1 cellular context compared by ENCODE assay signal in genomic region chr3:38579146-38579545, GRCh38.
TF ChIP-seq lines count a peak whose summit lies in the region.

No MANE protein-coding gene starts in this region.

TF ChIP-seq in HepG2, 621 proteins besides CTCF, POLR2A, EP300 and RAD21:
- TF ChIP-seq, protein P1, sequence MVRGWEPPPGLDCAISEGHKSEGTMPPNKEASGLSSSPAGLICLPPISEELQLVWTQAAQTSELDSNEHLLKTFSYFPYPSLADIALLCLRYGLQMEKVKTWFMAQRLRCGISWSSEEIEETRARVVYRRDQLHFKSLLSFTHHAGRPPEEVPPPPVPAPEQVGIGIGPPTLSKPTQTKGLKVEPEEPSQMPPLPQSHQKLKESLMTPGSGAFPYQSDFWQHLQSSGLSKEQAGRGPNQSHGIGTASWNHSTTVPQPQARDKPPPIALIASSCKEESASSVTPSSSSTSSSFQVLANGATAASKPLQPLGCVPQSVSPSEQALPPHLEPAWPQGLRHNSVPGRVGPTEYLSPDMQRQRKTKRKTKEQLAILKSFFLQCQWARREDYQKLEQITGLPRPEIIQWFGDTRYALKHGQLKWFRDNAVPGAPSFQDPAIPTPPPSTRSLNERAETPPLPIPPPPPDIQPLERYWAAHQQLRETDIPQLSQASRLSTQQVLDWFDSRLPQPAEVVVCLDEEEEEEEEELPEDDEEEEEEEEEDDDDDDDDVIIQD (CRISPR knock-in tag; IDR thresholded peaks at IDR 0.05; ENCODE audit: low read depth): no peak
- TF ChIP-seq, protein P2, sequence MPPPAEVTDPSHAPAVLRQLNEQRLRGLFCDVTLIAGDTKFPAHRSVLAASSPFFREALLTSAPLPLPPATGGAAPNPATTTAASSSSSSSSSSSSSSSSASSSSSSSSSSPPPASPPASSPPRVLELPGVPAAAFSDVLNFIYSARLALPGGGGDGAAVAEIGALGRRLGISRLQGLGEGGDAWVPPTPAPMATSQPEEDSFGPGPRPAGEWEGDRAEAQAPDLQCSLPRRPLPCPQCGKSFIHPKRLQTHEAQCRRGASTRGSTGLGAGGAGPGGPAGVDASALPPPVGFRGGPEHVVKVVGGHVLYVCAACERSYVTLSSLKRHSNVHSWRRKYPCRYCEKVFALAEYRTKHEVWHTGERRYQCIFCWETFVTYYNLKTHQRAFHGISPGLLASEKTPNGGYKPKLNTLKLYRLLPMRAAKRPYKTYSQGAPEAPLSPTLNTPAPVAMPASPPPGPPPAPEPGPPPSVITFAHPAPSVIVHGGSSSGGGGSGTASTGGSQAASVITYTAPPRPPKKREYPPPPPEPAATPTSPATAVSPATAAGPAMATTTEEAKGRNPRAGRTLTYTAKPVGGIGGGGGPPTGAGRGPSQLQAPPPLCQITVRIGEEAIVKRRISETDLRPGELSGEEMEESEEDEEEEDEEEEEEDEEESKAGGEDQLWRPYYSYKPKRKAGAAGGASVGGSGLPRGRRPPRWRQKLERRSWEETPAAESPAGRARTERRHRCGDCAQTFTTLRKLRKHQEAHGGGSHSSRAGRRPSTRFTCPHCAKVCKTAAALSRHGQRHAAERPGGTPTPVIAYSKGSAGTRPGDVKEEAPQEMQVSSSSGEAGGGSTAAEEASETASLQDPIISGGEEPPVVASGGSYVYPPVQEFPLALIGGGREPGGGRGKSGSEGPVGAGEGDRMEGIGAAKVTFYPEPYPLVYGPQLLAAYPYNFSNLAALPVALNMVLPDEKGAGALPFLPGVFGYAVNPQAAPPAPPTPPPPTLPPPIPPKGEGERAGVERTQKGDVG (CRISPR knock-in tag; IDR thresholded peaks at IDR 0.05; ENCODE audit: borderline replicate concordance): no peak
- TF ChIP-seq ZNF274 (CRISPR knock-in tag; IDR thresholded peaks at IDR 0.05): no peak
- TF ChIP-seq, protein P3, sequence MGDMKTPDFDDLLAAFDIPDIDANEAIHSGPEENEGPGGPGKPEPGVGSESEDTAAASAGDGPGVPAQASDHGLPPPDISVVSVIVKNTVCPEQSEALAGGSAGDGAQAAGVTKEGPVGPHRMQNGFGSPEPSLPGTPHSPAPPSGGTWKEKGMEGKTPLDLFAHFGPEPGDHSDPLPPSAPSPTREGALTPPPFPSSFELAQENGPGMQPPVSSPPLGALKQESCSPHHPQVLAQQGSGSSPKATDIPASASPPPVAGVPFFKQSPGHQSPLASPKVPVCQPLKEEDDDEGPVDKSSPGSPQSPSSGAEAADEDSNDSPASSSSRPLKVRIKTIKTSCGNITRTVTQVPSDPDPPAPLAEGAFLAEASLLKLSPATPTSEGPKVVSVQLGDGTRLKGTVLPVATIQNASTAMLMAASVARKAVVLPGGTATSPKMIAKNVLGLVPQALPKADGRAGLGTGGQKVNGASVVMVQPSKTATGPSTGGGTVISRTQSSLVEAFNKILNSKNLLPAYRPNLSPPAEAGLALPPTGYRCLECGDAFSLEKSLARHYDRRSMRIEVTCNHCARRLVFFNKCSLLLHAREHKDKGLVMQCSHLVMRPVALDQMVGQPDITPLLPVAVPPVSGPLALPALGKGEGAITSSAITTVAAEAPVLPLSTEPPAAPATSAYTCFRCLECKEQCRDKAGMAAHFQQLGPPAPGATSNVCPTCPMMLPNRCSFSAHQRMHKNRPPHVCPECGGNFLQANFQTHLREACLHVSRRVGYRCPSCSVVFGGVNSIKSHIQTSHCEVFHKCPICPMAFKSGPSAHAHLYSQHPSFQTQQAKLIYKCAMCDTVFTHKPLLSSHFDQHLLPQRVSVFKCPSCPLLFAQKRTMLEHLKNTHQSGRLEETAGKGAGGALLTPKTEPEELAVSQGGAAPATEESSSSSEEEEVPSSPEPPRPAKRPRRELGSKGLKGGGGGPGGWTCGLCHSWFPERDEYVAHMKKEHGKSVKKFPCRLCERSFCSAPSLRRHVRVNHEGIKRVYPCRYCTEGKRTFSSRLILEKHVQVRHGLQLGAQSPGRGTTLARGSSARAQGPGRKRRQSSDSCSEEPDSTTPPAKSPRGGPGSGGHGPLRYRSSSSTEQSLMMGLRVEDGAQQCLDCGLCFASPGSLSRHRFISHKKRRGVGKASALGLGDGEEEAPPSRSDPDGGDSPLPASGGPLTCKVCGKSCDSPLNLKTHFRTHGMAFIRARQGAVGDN (CRISPR knock-in tag; IDR thresholded peaks at IDR 0.05): 0 out of 2 replicates have a peak, but pooled peaks have one; percentile 9
- TF ChIP-seq STAG1 (CRISPR knock-in tag; IDR thresholded peaks at IDR 0.05): 0 out of 2 replicates have a peak, but pooled peaks have one; percentile 7
- no peak for TF ChIP-seq ZNF780A (CRISPR knock-in tag; IDR thresholded peaks at IDR 0.05)
- TF ChIP-seq, protein P4, sequence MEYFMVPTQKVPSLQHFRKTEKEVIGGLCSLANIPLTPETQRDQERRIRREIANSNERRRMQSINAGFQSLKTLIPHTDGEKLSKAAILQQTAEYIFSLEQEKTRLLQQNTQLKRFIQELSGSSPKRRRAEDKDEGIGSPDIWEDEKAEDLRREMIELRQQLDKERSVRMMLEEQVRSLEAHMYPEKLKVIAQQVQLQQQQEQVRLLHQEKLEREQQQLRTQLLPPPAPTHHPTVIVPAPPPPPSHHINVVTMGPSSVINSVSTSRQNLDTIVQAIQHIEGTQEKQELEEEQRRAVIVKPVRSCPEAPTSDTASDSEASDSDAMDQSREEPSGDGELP (IDR thresholded peaks at IDR 0.05; ENCODE audit: borderline replicate concordance, low read depth): peak; percentile 43; the same call in 1 of the 2 replicates
